Comparison of ENCODE assay signal across 10 cellular contexts in genomic region chr22:46769706-46770105, GRCh38. TPM values are rescaled to one million over a fixed set of nuclear protein-coding genes. Genes with fewer than 3 reads are reported as not detected.
DNase-seq lines count a peak whose midpoint lies in the region; TF ChIP-seq lines count a peak whose summit lies in the region.
"Had no signal": no experiment of that assay in that cellular context is flagged by ENCODE, and none has a peak within 500 bp of the region (broad histone marks: within the 10 kb centered on the region; RNA-seq: fewer than 3 reads in every experiment).

No MANE protein-coding gene starts in this region.

- intact Hi-C loops in CD4-positive, alpha-beta memory T cell (cut with micrococcal nuclease) = no loop called here
- intact Hi-C loops in ovary (cut with DNase I) = no loop called here

- H3K9me3 ChIP-seq in CD4-positive, alpha-beta memory T cell (ENCODE audit: control insufficient read depth in 1 of 2, low read length in 2 of 2) = no peaks in the 10 kb centered on the region
- H3K9me3 ChIP-seq in OCI-LY3 (ENCODE audit: insufficient read depth, low read length) = no peaks in the 10 kb centered on the region
- no peaks in the 10 kb centered on the region for H3K9me3 ChIP-seq in duodenal mucosa (ENCODE audit: control insufficient read depth in 1 of 2, low read length in 2 of 2)
- H3K9me3 ChIP-seq in ovary = no peaks in the 10 kb centered on the region

- peak overlapping the region; percentile 66 for H3K4me2 ChIP-seq in OCI-LY3 (ENCODE audit: low read length)

- TF ChIP-seq CTCF in OCI-LY3 (IDR thresholded peaks at IDR 0.05; ENCODE audit: low read depth, low read length) = no peak
- TF ChIP-seq CTCF in ovary (IDR thresholded peaks at IDR 0.05) = no peak

- no peaks in the 10 kb centered on the region for H3K27me3 ChIP-seq in CD4-positive, alpha-beta memory T cell (ENCODE audit: insufficient read depth, low read length)
- H3K27me3 ChIP-seq in OCI-LY3 (ENCODE audit: low read depth, low read length) (no peaks in the 10 kb centered on the region), duodenal mucosa (ENCODE audit: control insufficient read depth in 1 of 2, insufficient read depth in 2 of 2, low read length in 2 of 2) (no peaks in the 10 kb centered on the region), ovary (no peaks in the 10 kb centered on the region)

- H3K9ac ChIP-seq in OCI-LY3 (ENCODE audit: low read length) (peak overlapping the region; percentile 77), duodenal mucosa (ENCODE audit: low read depth in 1 of 2, low read length in 2 of 2) (no peak overlapping the region)

- no peaks in the 10 kb centered on the region for H3K9me3 Mint-ChIP-seq in CD4-positive, alpha-beta memory T cell

- no peak for TF ChIP-seq POLR2A in ovary (IDR thresholded peaks at IDR 0.05)

- CTCF ChIA-PET in CD4-positive, alpha-beta memory T cell (lab: Charles Lee; ENCODE audit: partially characterized antibody) = interaction anchor here (0.9 to 2.0 kb wide), 8 partner anchors 11 to 34 kb away, joined by 3 to 7 read pairs (median 4); no protein-coding TSS in a partner anchor

- POLR2A ChIA-PET in CD4-positive, alpha-beta memory T cell (lab: Charles Lee; ENCODE audit: partially characterized antibody) = interaction anchor here (0.9 kb wide), 3 partner anchors 11 to 22 kb away, joined by 3 read pairs; no protein-coding TSS in a partner anchor

- peaks cover 66% of the 10 kb centered on the region for H3K4me1 ChIP-seq in CD4-positive, alpha-beta memory T cell (ENCODE audit: insufficient read depth, low read length)
- H3K4me1 ChIP-seq in OCI-LY3 (ENCODE audit: low read length) = peaks cover 85% of the 10 kb centered on the region
- peaks cover 43 to 51% of the 10 kb centered on the region in 2 donors for H3K4me1 ChIP-seq in duodenal mucosa (ENCODE audit: control insufficient read depth in 1 of 2, insufficient read depth in 2 of 2, low read length in 2 of 2)
- peaks cover 6% of the 10 kb centered on the region for H3K4me1 ChIP-seq in ovary (ENCODE audit: insufficient read depth)

- no peaks in the 10 kb centered on the region for H4K20me1 ChIP-seq in OCI-LY3 (ENCODE audit: insufficient read depth, low read length)

- no peak for DNase-seq in CD4-positive, alpha-beta memory T cell
- peak in 1 of 5 donors; percentile 22 for DNase-seq in ovary
- DNase-seq in cerebellum (ENCODE audit: low spot score) = no peak
- no peak for DNase-seq in islet precursor cell
- DNase-seq in activated effector memory CD4-positive, alpha-beta T cell treated with anti-CD3 and anti-CD28 coated beads, Interleukin-2, amount 50 U/mL, for 16 hours = no peak
- DNase-seq in NCI-H69 (lab: John Stamatoyannopoulos, UW) = no peak
- DNase-seq: GOT3, NCI-H82 had no signal

- H3K79me2 ChIP-seq in OCI-LY3 (ENCODE audit: low read length) = peaks cover 80% of the 10 kb centered on the region

- no peak overlapping the region for H3K27ac ChIP-seq in CD4-positive, alpha-beta memory T cell (ENCODE audit: low read depth, low read length)
- H3K27ac ChIP-seq in OCI-LY3 (ENCODE audit: low read length) (peak overlapping the region; percentile 94), duodenal mucosa (ENCODE audit: low read depth, low read length) (peak overlapping the region; percentile 61), ovary (peak overlapping the region; percentile 12 to 58)

- peak overlapping the region; percentile 18 to 92 (median 77) for H3K27ac Mint-ChIP-seq in CD4-positive, alpha-beta memory T cell

- no peaks in the 10 kb centered on the region for H3K27me3 Mint-ChIP-seq in CD4-positive, alpha-beta memory T cell

- WGBS in ovary, 3 donors = 90 to 93% (median 91%) methylated on average over 6 of the region's 6 CpGs

- H3K4me3 Mint-ChIP-seq in CD4-positive, alpha-beta memory T cell = peak overlapping the region in 3 of 8 donors; percentile 4 to 48 (median 32)

- no peak overlapping the region for H2AFZ ChIP-seq in OCI-LY3 (ENCODE audit: low read depth, low read length)

- TF ChIP-seq EP300 in ovary (IDR thresholded peaks at IDR 0.05) = no peak

- H3K36me3 Mint-ChIP-seq in CD4-positive, alpha-beta memory T cell = peaks cover 9 to 27% of the 10 kb centered on the region in 2 donors

- H3K36me3 ChIP-seq in CD4-positive, alpha-beta memory T cell (ENCODE audit: insufficient read depth, low read length) = no peaks in the 10 kb centered on the region
- H3K36me3 ChIP-seq in OCI-LY3 (replicated peaks; ENCODE audit: low read depth, low read length) (peaks cover 23% of the 10 kb centered on the region), duodenal mucosa (ENCODE audit: control insufficient read depth in 1 of 2, insufficient read depth in 2 of 2, low read length in 2 of 2) (peaks cover 0 to 19% of the 10 kb centered on the region in 2 donors), ovary (no peaks in the 10 kb centered on the region)

- peaks cover 43 to 81% (median 65%) of the 10 kb centered on the region in 4 donors for H3K4me1 Mint-ChIP-seq in CD4-positive, alpha-beta memory T cell

- H3K4me3 ChIP-seq in CD4-positive, alpha-beta memory T cell (ENCODE audit: low read length in 2 of 2) = no peak overlapping the region
- H3K4me3 ChIP-seq in OCI-LY3 (ENCODE audit: low read length) = peak overlapping the region; percentile 65
- no peak overlapping the region for H3K4me3 ChIP-seq in duodenal mucosa (ENCODE audit: low read depth in 1 of 2, low read length in 2 of 2)
- H3K4me3 ChIP-seq in ovary = no peak overlapping the region

RNA-seq across cellular contexts. Expression of gene TBC1D22A, which starts 7.3 kb away (rescaled TPM):
- total RNA-seq in CD4-positive, alpha-beta memory T cell = 10 to 100 TPM; 49.0 to 49.2 TPM
- polyA plus RNA-seq in CD4-positive, alpha-beta memory T cell = 10 to 100 TPM; 20.6 to 24.4 TPM
- total RNA-seq in ovary (10 to 100 TPM; 12.5 to 25.6 (median 19.1) TPM), cerebellum (8.2 TPM)
- 10 to 100 TPM; 13.2 to 14.8 TPM for polyA plus RNA-seq in ovary

RNA-seq across cellular contexts. Expression of gene CERK, which starts 31.7 kb away (rescaled TPM):
- 100 to 1,000 TPM; 161 to 164 TPM for total RNA-seq in CD4-positive, alpha-beta memory T cell
- polyA plus RNA-seq in CD4-positive, alpha-beta memory T cell = 100 to 1,000 TPM in 1 of 2 donors, 10 to 100 TPM in 1; 91.2 to 111 TPM
- total RNA-seq in ovary = 10 to 100 TPM; 30.3 to 71.1 (median 47.4) TPM
- 10 to 100 TPM; 27.1 to 27.6 TPM for polyA plus RNA-seq in ovary
- total RNA-seq in cerebellum = 49.4 TPM
